Comparison of ENCODE assay signal across 1 cellular context in the genomic region with DNA sequence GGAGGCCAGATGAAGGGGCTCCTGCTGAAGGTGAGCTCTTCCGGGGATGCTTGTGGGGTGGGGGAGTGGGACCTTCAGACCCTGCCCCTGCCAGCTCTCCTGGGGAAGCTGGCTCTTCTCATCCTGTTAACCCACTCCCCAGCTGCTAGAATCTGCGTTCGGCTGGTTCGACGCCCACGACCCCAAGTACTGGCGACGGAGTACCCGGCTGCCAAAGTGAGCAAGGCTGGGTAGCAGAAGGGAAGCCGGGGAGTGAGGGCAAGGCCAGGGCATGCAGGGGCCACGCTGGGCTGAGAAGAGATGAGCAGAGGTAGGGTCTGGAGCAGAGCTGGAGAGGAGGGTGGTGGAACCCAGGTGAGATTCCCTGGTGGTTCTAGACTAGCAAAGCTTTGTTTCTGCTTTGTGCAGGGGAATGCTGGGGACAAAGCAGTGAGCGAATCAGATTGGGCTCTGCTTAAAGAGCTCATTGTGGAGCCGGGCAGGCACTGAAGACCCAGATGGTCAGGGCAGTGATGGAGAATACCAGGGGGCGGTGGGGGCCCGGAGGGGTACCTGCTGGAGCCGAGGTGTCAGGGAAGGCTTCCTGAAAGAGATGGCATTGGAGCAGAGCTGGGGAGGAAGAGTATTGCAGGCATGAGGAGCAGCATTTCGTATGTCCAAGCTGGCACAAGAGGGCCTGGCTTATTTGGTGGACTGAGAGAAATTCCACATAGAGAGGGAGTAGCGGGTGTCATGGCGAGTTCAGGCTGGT.
TF ChIP-seq lines count a peak whose summit lies in the region.

No MANE protein-coding gene starts in this region.

TF ChIP-seq in GM12878, 131 proteins besides CTCF, POLR2A, EP300 and RAD21:
- TF ChIP-seq SUPT20H (IDR thresholded peaks at IDR 0.05; ENCODE audit: borderline replicate concordance, control insufficient read depth, low read depth, low read length) (no peak), ZNF687 (IDR thresholded peaks at IDR 0.05) (no peak), ETV6 (conservative IDR thresholded peaks at IDR 0.05 in 1 of 2, IDR thresholded peaks at IDR 0.05 in 1 of 2; ENCODE audit: borderline replicate concordance in 1 of 2, low read depth in 1 of 2) (no peak), HSF1 (IDR thresholded peaks at IDR 0.05; ENCODE audit: low read depth, low read length) (no peak), KAT2A (conservative IDR thresholded peaks at IDR 0.05; ENCODE audit: control insufficient read depth, low read depth, low read length) (no peak), CBX5 (IDR thresholded peaks at IDR 0.05; ENCODE audit: low read depth) (no peak), NFYA (IDR thresholded peaks at IDR 0.05; ENCODE audit: borderline replicate concordance, low read depth, low read length) (no peak), TCF3 (IDR thresholded peaks at IDR 0.05; ENCODE audit: borderline replicate concordance, insufficient read depth, low read depth, low read length) (no peak), RELA (IDR thresholded peaks at IDR 0.05; ENCODE audit: borderline replicate concordance, partially characterized antibody) (no peak), CEBPB (IDR thresholded peaks at IDR 0.05; ENCODE audit: borderline replicate concordance in 1 of 2, low read depth in 2 of 2, low read length in 2 of 2) (no peak), HCFC1 (IDR thresholded peaks at IDR 0.05; ENCODE audit: low read length) (no peak), ZBED1 (IDR thresholded peaks at IDR 0.05; ENCODE audit: borderline replicate concordance) (no peak)
- TF ChIP-seq, protein P1, sequence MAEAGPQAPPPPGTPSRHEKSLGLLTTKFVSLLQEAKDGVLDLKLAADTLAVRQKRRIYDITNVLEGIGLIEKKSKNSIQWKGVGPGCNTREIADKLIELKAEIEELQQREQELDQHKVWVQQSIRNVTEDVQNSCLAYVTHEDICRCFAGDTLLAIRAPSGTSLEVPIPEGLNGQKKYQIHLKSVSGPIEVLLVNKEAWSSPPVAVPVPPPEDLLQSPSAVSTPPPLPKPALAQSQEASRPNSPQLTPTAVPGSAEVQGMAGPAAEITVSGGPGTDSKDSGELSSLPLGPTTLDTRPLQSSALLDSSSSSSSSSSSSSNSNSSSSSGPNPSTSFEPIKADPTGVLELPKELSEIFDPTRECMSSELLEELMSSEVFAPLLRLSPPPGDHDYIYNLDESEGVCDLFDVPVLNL (IDR thresholded peaks at IDR 0.05; ENCODE audit: low read depth, low read length), result no peak
- TF ChIP-seq, protein P2, sequence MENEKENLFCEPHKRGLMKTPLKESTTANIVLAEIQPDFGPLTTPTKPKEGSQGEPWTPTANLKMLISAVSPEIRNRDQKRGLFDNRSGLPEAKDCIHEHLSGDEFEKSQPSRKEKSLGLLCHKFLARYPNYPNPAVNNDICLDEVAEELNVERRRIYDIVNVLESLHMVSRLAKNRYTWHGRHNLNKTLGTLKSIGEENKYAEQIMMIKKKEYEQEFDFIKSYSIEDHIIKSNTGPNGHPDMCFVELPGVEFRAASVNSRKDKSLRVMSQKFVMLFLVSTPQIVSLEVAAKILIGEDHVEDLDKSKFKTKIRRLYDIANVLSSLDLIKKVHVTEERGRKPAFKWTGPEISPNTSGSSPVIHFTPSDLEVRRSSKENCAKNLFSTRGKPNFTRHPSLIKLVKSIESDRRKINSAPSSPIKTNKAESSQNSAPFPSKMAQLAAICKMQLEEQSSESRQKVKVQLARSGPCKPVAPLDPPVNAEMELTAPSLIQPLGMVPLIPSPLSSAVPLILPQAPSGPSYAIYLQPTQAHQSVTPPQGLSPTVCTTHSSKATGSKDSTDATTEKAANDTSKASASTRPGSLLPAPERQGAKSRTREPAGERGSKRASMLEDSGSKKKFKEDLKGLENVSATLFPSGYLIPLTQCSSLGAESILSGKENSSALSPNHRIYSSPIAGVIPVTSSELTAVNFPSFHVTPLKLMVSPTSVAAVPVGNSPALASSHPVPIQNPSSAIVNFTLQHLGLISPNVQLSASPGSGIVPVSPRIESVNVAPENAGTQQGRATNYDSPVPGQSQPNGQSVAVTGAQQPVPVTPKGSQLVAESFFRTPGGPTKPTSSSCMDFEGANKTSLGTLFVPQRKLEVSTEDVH (IDR thresholded peaks at IDR 0.05; ENCODE audit: low read depth, partially characterized antibody), result no peak
- TF ChIP-seq, protein P3, sequence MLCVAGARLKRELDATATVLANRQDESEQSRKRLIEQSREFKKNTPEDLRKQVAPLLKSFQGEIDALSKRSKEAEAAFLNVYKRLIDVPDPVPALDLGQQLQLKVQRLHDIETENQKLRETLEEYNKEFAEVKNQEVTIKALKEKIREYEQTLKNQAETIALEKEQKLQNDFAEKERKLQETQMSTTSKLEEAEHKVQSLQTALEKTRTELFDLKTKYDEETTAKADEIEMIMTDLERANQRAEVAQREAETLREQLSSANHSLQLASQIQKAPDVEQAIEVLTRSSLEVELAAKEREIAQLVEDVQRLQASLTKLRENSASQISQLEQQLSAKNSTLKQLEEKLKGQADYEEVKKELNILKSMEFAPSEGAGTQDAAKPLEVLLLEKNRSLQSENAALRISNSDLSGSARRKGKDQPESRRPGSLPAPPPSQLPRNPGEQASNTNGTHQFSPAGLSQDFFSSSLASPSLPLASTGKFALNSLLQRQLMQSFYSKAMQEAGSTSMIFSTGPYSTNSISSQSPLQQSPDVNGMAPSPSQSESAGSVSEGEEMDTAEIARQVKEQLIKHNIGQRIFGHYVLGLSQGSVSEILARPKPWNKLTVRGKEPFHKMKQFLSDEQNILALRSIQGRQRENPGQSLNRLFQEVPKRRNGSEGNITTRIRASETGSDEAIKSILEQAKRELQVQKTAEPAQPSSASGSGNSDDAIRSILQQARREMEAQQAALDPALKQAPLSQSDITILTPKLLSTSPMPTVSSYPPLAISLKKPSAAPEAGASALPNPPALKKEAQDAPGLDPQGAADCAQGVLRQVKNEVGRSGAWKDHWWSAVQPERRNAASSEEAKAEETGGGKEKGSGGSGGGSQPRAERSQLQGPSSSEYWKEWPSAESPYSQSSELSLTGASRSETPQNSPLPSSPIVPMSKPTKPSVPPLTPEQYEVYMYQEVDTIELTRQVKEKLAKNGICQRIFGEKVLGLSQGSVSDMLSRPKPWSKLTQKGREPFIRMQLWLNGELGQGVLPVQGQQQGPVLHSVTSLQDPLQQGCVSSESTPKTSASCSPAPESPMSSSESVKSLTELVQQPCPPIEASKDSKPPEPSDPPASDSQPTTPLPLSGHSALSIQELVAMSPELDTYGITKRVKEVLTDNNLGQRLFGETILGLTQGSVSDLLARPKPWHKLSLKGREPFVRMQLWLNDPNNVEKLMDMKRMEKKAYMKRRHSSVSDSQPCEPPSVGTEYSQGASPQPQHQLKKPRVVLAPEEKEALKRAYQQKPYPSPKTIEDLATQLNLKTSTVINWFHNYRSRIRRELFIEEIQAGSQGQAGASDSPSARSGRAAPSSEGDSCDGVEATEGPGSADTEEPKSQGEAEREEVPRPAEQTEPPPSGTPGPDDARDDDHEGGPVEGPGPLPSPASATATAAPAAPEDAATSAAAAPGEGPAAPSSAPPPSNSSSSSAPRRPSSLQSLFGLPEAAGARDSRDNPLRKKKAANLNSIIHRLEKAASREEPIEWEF (IDR thresholded peaks at IDR 0.05; ENCODE audit: insufficient replicate concordance, low read depth, low read length), result no peak
